In genomic region chr3:127013758-127014535, GRCh38 we compare ENCODE assay signal across 18 cellular contexts. TPM values are rescaled to one million over a fixed set of nuclear protein-coding genes. Genes with fewer than 3 reads are reported as not detected.
DNase-seq lines count a peak whose midpoint lies in the region; ATAC-seq and TF ChIP-seq lines count a peak whose summit lies in the region.
"Had no signal": no experiment of that assay in that cellular context is flagged by ENCODE, and none has a peak within 500 bp of the region (broad histone marks: within the 10 kb centered on the region; RNA-seq: fewer than 3 reads in every experiment).

No MANE protein-coding gene starts in this region.

- H3K27me3 ChIP-seq in CD8-positive, alpha-beta T cell (ENCODE audit: insufficient read depth, low read length), result no peaks in the 10 kb centered on the region
- H3K27me3 ChIP-seq: SJCRH30 had no signal

- H3K36me3 ChIP-seq in CD8-positive, alpha-beta T cell (ENCODE audit: insufficient read depth, low read length), result no peaks in the 10 kb centered on the region

- no peaks in the 10 kb centered on the region for H3K27me3 Mint-ChIP-seq in CD8-positive, alpha-beta T cell (ENCODE audit: low read depth)
- peaks cover 5% of the 10 kb centered on the region for H3K27me3 Mint-ChIP-seq in endothelial cell (ENCODE audit: unreplicated experiment)
- H3K27me3 Mint-ChIP-seq in T-cell, result no peaks in the 10 kb centered on the region

- H3K27ac Mint-ChIP-seq in CD8-positive, alpha-beta T cell, result peak overlapping the region; percentile 49
- H3K27ac Mint-ChIP-seq in endothelial cell (ENCODE audit: unreplicated experiment) (no peak overlapping the region), T-cell (no peak overlapping the region)
- H3K27ac Mint-ChIP-seq: GM23338, HFFc6 had no signal

- peaks cover 32% of the 10 kb centered on the region for H3K36me3 Mint-ChIP-seq in CD8-positive, alpha-beta T cell
- H3K36me3 Mint-ChIP-seq in endothelial cell (ENCODE audit: low read depth, unreplicated experiment), result peaks cover 4% of the 10 kb centered on the region
- peaks cover 23% of the 10 kb centered on the region for H3K36me3 Mint-ChIP-seq in T-cell

- intact Hi-C loops in CD8-positive, alpha-beta T cell (cut with DNase I, micrococcal nuclease), result no loop called here

- no peak overlapping the region for H3K27ac ChIP-seq in CD8-positive, alpha-beta T cell (ENCODE audit: low read depth, low read length)
- H3K27ac ChIP-seq: 22Rv1, SJCRH30 had no signal

- no peaks in the 10 kb centered on the region for H3K9me3 ChIP-seq in CD8-positive, alpha-beta T cell (ENCODE audit: low read length)
- H3K9me3 ChIP-seq: Caco-2, SJCRH30 had no signal

- no peak overlapping the region for H3K4me3 ChIP-seq in CD8-positive, alpha-beta T cell (ENCODE audit: low read depth, low read length)
- no peak overlapping the region for H3K4me3 ChIP-seq in NB4 (ENCODE audit: low read depth, low read length)
- H3K4me3 ChIP-seq: GM23338, SJCRH30 had no signal

- DNase-seq in DMS53 (lab: John Stamatoyannopoulos, UW) (peak; percentile 11), DMS53 treated with DMSO at 0.1 percent for 48 hours (lab: John Stamatoyannopoulos, UW; ENCODE audit: unreplicated experiment) (no peak), NB4 (ENCODE audit: low read depth) (peak; percentile 74), endothelial cell (ENCODE audit: low spot score) (no peak), NCI-H128 (lab: John Stamatoyannopoulos, UW; ENCODE audit: unreplicated experiment) (no peak), T-cell (no peak), SIG-M5 treated with dmso at 0.1 percent for 504 hours (lab: John Stamatoyannopoulos, UW; ENCODE audit: unreplicated experiment) (no peak)
- DNase-seq in CD8-positive, alpha-beta T cell, result no peak
- DNase-seq: C1 segment of cervical spinal cord, Caco-2, GF-D8, HFFc6, NCI-H1417, NCI-H2029, NCI-H510A treated with DMSO at 0.1 percent for 48 hours, SJCRH30 had no signal

- POLR2A ChIA-PET in CD8-positive, alpha-beta T cell (lab: Charles Lee), result no interaction called here
- POLR2A ChIA-PET in T-cell (lab: Charles Lee), result no interaction called here

- TF ChIP-seq CTCF in CD8-positive, alpha-beta T cell (IDR thresholded peaks at IDR 0.05), result no peak
- TF ChIP-seq CTCF in NB4 (IDR thresholded peaks at IDR 0.05; ENCODE audit: low read depth, low read length) (no peak), endothelial cell (IDR thresholded peaks at IDR 0.05; ENCODE audit: unreplicated experiment) (no peak)

- no peaks in the 10 kb centered on the region for H3K9me3 Mint-ChIP-seq in CD8-positive, alpha-beta T cell
- H3K9me3 Mint-ChIP-seq in endothelial cell (ENCODE audit: unreplicated experiment), result no peaks in the 10 kb centered on the region
- no peaks in the 10 kb centered on the region for H3K9me3 Mint-ChIP-seq in T-cell
- H3K9me3 Mint-ChIP-seq: GM23338, HFFc6 had no signal

- H3K4me3 Mint-ChIP-seq in CD8-positive, alpha-beta T cell, result no peak overlapping the region
- H3K4me3 Mint-ChIP-seq in endothelial cell (ENCODE audit: unreplicated experiment) (peak overlapping the region; percentile 79), T-cell (no peak overlapping the region)
- H3K4me3 Mint-ChIP-seq: GM23338, HFFc6 had no signal

- H3K4me1 Mint-ChIP-seq in CD8-positive, alpha-beta T cell (ENCODE audit: low read depth), result no peaks in the 10 kb centered on the region
- H3K4me1 Mint-ChIP-seq in endothelial cell (ENCODE audit: unreplicated experiment) (no peaks in the 10 kb centered on the region), T-cell (no peaks in the 10 kb centered on the region)

- no peak for ATAC-seq in CD8-positive, alpha-beta T cell
- no peak for ATAC-seq in T-cell (replicated peaks in 1 of 4)

- CTCF ChIA-PET in CD8-positive, alpha-beta T cell (lab: Charles Lee), result no interaction called here
- CTCF ChIA-PET in T-cell (lab: Charles Lee), result no interaction called here

- H3K4me1 ChIP-seq in CD8-positive, alpha-beta T cell (ENCODE audit: insufficient read depth, low read length), result no peaks in the 10 kb centered on the region
- H3K4me1 ChIP-seq: Caco-2, SJCRH30 had no signal

- TF ChIP-seq POLR2A in NB4 (IDR thresholded peaks at IDR 0.05; ENCODE audit: extremely low read depth, insufficient read length), result no peak

RNA-seq across cellular contexts. Expression of gene PLXNA1, which starts 31.0 kb away (rescaled TPM):
- 1 to 10 TPM; 7.3 to 8.4 TPM for total RNA-seq in CD8-positive, alpha-beta T cell
- 31.8 TPM for total RNA-seq in endothelial cell (ENCODE audit: unreplicated experiment)
- total RNA-seq in T-cell, result 10 to 100 TPM; 10.9 to 16.9 (median 16.0) TPM

Comparison
In these comparisons a context has a peak if more than half of its experiments do, and no peak if none do; other contexts are left out.
1. DNase-seq: peak in DMS53 (single experiment) and NB4 (single experiment); none in DMS53 treated with DMSO at 0.1 percent for 48 hours (single experiment), CD8-positive, alpha-beta T cell (0 of 7), endothelial cell (single experiment), NCI-H128 (single experiment), T-cell (0 of 34) and SIG-M5 treated with dmso at 0.1 percent for 504 hours (single experiment).